ENCODE assay signal across 8 cellular contexts in genomic region chr9:125747765-125748510, GRCh38. TPM values are rescaled to one million over a fixed set of nuclear protein-coding genes. Genes with fewer than 3 reads are reported as not detected.
DNase-seq lines count a peak whose midpoint lies in the region; TF ChIP-seq lines count a peak whose summit lies in the region.

No MANE protein-coding gene starts in this region.

- peaks cover 9% of the 10 kb centered on the region for H3K36me3 Mint-ChIP-seq in activated CD4-positive, alpha-beta memory T cell treated with anti-CD3 and anti-CD28 coated beads for 36 hours
- H3K36me3 Mint-ChIP-seq in endothelial cell (ENCODE audit: low read depth, unreplicated experiment) = no peaks in the 10 kb centered on the region

- H3K9me3 Mint-ChIP-seq in activated CD4-positive, alpha-beta memory T cell treated with anti-CD3 and anti-CD28 coated beads for 36 hours = no peaks in the 10 kb centered on the region
- no peaks in the 10 kb centered on the region for H3K9me3 Mint-ChIP-seq in endothelial cell (ENCODE audit: unreplicated experiment)

- peak overlapping the region; percentile 83 for H3K4me3 Mint-ChIP-seq in activated CD4-positive, alpha-beta memory T cell treated with anti-CD3 and anti-CD28 coated beads for 36 hours
- H3K4me3 Mint-ChIP-seq in endothelial cell (ENCODE audit: unreplicated experiment) = peak overlapping the region; percentile 98

- peak overlapping the region; percentile 31; the same call in 1 of the 2 replicates for H3K27ac ChIP-seq in HL-60 (replicated peaks)
- H3K27ac ChIP-seq in temporal lobe (ENCODE audit: low read depth, low read length) = peak overlapping the region; percentile 65

- H3K27me3 ChIP-seq in HL-60 (ENCODE audit: insufficient read depth, poor library complexity, severe bottlenecking) = no peaks in the 10 kb centered on the region

- POLR2A ChIA-PET in activated CD4-positive, alpha-beta memory T cell treated with anti-CD3 and anti-CD28 coated beads for 36 hours (lab: Charles Lee) = interaction anchor here (1.3 to 1.7 kb wide), 2 partner anchors 42 to 44 kb away, joined by 3 to 4 read pairs; no protein-coding TSS in a partner anchor

- TF ChIP-seq CTCF in HL-60 (IDR thresholded peaks at IDR 0.05; ENCODE audit: insufficient read depth, low read length) (no peak), endothelial cell (IDR thresholded peaks at IDR 0.05; ENCODE audit: unreplicated experiment) (no peak)

- CTCF ChIA-PET in activated CD4-positive, alpha-beta memory T cell treated with anti-CD3 and anti-CD28 coated beads for 36 hours (lab: Charles Lee) = no interaction called here

- peaks cover 32% of the 10 kb centered on the region for H3K4me1 Mint-ChIP-seq in activated CD4-positive, alpha-beta memory T cell treated with anti-CD3 and anti-CD28 coated beads for 36 hours (ENCODE audit: low read depth)
- peaks cover 8% of the 10 kb centered on the region for H3K4me1 Mint-ChIP-seq in endothelial cell (ENCODE audit: unreplicated experiment)

- H3K27ac Mint-ChIP-seq in activated CD4-positive, alpha-beta memory T cell treated with anti-CD3 and anti-CD28 coated beads for 36 hours = peak overlapping the region; percentile 56
- H3K27ac Mint-ChIP-seq in endothelial cell (ENCODE audit: unreplicated experiment) = peak overlapping the region; percentile 85

- intact Hi-C loops in activated CD4-positive, alpha-beta memory T cell treated with anti-CD3 and anti-CD28 coated beads for 36 hours (cut with micrococcal nuclease) = loop anchor here (5.0 kb wide), 5 partner anchors 79 to 1039 kb away; no protein-coding TSS in a partner anchor

- peak overlapping the region; percentile 86 for H3K4me3 ChIP-seq in HL-60 (replicated peaks; ENCODE audit: insufficient read depth, low read length)

- H3K27me3 Mint-ChIP-seq in activated CD4-positive, alpha-beta memory T cell treated with anti-CD3 and anti-CD28 coated beads for 36 hours = no peaks in the 10 kb centered on the region
- peaks cover 4% of the 10 kb centered on the region for H3K27me3 Mint-ChIP-seq in endothelial cell (ENCODE audit: unreplicated experiment)

- DNase-seq in C1 segment of cervical spinal cord (lab: John Stamatoyannopoulos, UW) (peak in 8 of 14 donors; percentile 22 to 70 (median 50)), HL-60 (ENCODE audit: low read depth in 1 of 2, low spot score in 1 of 2) (peak; percentile 10 to 36), endothelial cell (ENCODE audit: low spot score) (peak; percentile 51), mucosa of gallbladder (ENCODE audit: low spot score) (peak; percentile 23), epidermal melanocyte (ENCODE audit: insufficient read length, low spot score) (no peak), NCI-H1105 treated with DMSO at 0.1 percent for 48 hours (lab: John Stamatoyannopoulos, UW) (no peak)
- DNase-seq in activated CD4-positive, alpha-beta memory T cell treated with anti-CD3 and anti-CD28 coated beads for 36 hours = peak; percentile 40

RNA-seq across cellular contexts. Expression of gene PBX3, which starts 0.8 kb away (rescaled TPM):
- 10 to 100 TPM; 11.9 to 12.7 TPM for total RNA-seq in activated CD4-positive, alpha-beta memory T cell treated with anti-CD3 and anti-CD28 coated beads for 36 hours
- total RNA-seq in endothelial cell (ENCODE audit: unreplicated experiment) = 37.6 TPM
- 57.7 TPM for total RNA-seq in mucosa of gallbladder
- 27.5 TPM for total RNA-seq in temporal lobe

RNA-seq across cellular contexts. Expression of gene MAPKAP1, which starts 40.9 kb away (rescaled TPM):
- 10 to 100 TPM; 55.3 to 57.9 TPM for total RNA-seq in activated CD4-positive, alpha-beta memory T cell treated with anti-CD3 and anti-CD28 coated beads for 36 hours
- 74.6 TPM for total RNA-seq in endothelial cell (ENCODE audit: unreplicated experiment)
- 63.4 TPM for total RNA-seq in mucosa of gallbladder
- 28.8 TPM for total RNA-seq in temporal lobe

Comparison
In these comparisons a context has a peak if more than half of its experiments do, and no peak if none do; other contexts are left out.
1. DNase-seq: peak in C1 segment of cervical spinal cord (8 of 14), HL-60 (2 of 2), activated CD4-positive, alpha-beta memory T cell treated with anti-CD3 and anti-CD28 coated beads for 36 hours (single experiment), endothelial cell (single experiment) and mucosa of gallbladder (single experiment); none in epidermal melanocyte (single experiment) and NCI-H1105 treated with DMSO at 0.1 percent for 48 hours (single experiment).